19 cellular contexts compared by ENCODE assay signal in genomic region chr20:56839791-56840190, GRCh38.
A peak's percentile ranks its signal among the peaks of the same experiment; 100 is the strongest.
DNase-seq lines count a peak whose midpoint lies in the region; TF ChIP-seq lines count a peak whose summit lies in the region.
"Had no signal": no experiment of that assay in that cellular context is flagged by ENCODE, and none has a peak within 500 bp of the region (broad histone marks: within the 10 kb centered on the region; RNA-seq: fewer than 3 reads in every experiment).

No MANE protein-coding gene starts in this region.

- TF ChIP-seq CTCF in AG09309 (IDR thresholded peaks at IDR 0.05; ENCODE audit: control insufficient read depth, insufficient read depth, low read depth, low read length, missing control alignments) (no peak), HEK293 (tag by site-specific recombination; IDR thresholded peaks at IDR 0.05) (no peak), right atrium auricular region (IDR thresholded peaks at IDR 0.05) (no peak)

- peak; percentile 13 for DNase-seq in AG09309 (ENCODE audit: low read depth)
- DNase-seq in fibroblast of peridontal ligament (ENCODE audit: extremely low read depth) = peak; percentile 56
- no peak for DNase-seq in hepatic stellate cell (ENCODE audit: low spot score)
- DNase-seq in erythroblast (lab: John Stamatoyannopoulos, UW) = no peak
- no peak for DNase-seq in right atrium auricular region (ENCODE audit: low spot score)
- DNase-seq: C1 segment of cervical spinal cord; CD8-positive, alpha-beta memory T cell; GDM1; NCI-H1417 treated with DMSO at 0.1 percent for 48 hours; NCI-H187 treated with DMSO at 0.1 percent for 48 hours; NCI-H226; NCI-H524; NCI-H82; OCI-M1; SHP77 treated with DMSO at 0.1 percent for 48 hours; SK-N-SH had no signal

- CTCF ChIA-PET in HEK293 (lab: Yijun Ruan, JAX) = no interaction called here

- H3K9ac ChIP-seq in rectal smooth muscle tissue (ENCODE audit: low read length) = no peak overlapping the region
- H3K9ac ChIP-seq: KMS-11, SK-N-SH had no signal

- H3K9me3 ChIP-seq in HEK293 (ENCODE audit: control insufficient read depth, insufficient read depth, low read depth, low read length) (no peaks in the 10 kb centered on the region), right atrium auricular region (no peaks in the 10 kb centered on the region)
- H3K9me3 ChIP-seq: SK-N-SH had no signal

- POLR2A ChIA-PET in HEK293 (lab: Yijun Ruan, JAX) = no interaction called here

- H3K27ac ChIP-seq in HEK293 (ENCODE audit: extremely low read depth, low read depth, low read length) (no peak overlapping the region), rectal smooth muscle tissue (ENCODE audit: low read depth, low read length) (peak overlapping the region; percentile 60), right atrium auricular region (no peak overlapping the region)
- H3K27ac ChIP-seq: KMS-11 had no signal

- no peaks in the 10 kb centered on the region for H3K4me1 ChIP-seq in HEK293 (ENCODE audit: control insufficient read depth, insufficient read depth, low read length)
- peaks cover 26% of the 10 kb centered on the region for H3K4me1 ChIP-seq in rectal smooth muscle tissue (ENCODE audit: control insufficient read depth, insufficient read depth, low read length)
- H3K4me1 ChIP-seq in right atrium auricular region = no peaks in the 10 kb centered on the region

- no peak for TF ChIP-seq POLR2A in erythroblast (IDR thresholded peaks at IDR 0.05; ENCODE audit: low read length)

- H3K36me3 ChIP-seq in HEK293 (ENCODE audit: control insufficient read depth in 2 of 2, insufficient read depth in 1 of 2, low read length in 2 of 2) (no peaks in the 10 kb centered on the region), rectal smooth muscle tissue (ENCODE audit: control insufficient read depth, insufficient read depth, low read length) (no peaks in the 10 kb centered on the region), right atrium auricular region (no peaks in the 10 kb centered on the region)

- H3K27me3 ChIP-seq in rectal smooth muscle tissue (ENCODE audit: control insufficient read depth, insufficient read depth, low read length) = no peaks in the 10 kb centered on the region
- H3K27me3 ChIP-seq in right atrium auricular region = no peaks in the 10 kb centered on the region

- H3K4me3 ChIP-seq in AG09309 (ENCODE audit: control insufficient read depth, low read depth, low read length) (no peak overlapping the region), HEK293 (ENCODE audit: low read depth, low read length) (no peak overlapping the region), rectal smooth muscle tissue (ENCODE audit: low read length) (no peak overlapping the region), right atrium auricular region (no peak overlapping the region)

TF ChIP-seq in HEK293, 187 proteins besides CTCF, POLR2A, EP300 and RAD21:
- TF ChIP-seq ZSCAN18 (tag by site-specific recombination; IDR thresholded peaks at IDR 0.05) = no peak
- no peak for TF ChIP-seq SETDB1 (IDR thresholded peaks at IDR 0.05; ENCODE audit: insufficient read length, low read length)
- no peak for TF ChIP-seq ZNF707 (tag by site-specific recombination; IDR thresholded peaks at IDR 0.05)
- 0 out of 2 replicates have a peak, but pooled peaks have one; percentile 10 for TF ChIP-seq GLIS1 (tag by site-specific recombination; IDR thresholded peaks at IDR 0.05)
- TF ChIP-seq ZNF394 (tag by site-specific recombination; IDR thresholded peaks at IDR 0.05; ENCODE audit: borderline replicate concordance) = no peak
- no peak for TF ChIP-seq ZNF302 (tag by site-specific recombination; IDR thresholded peaks at IDR 0.05; ENCODE audit: low read depth)
- no peak for TF ChIP-seq ZNF785 (tag by site-specific recombination; IDR thresholded peaks at IDR 0.05)
- TF ChIP-seq ZSCAN30 (tag by site-specific recombination; IDR thresholded peaks at IDR 0.05) = no peak

Comparison
In these comparisons a context has a peak if more than half of its experiments do, and no peak if none do; other contexts are left out.
1. DNase-seq: peak in AG09309 (single experiment) and fibroblast of peridontal ligament (single experiment); none in hepatic stellate cell (single experiment), erythroblast (0 of 2) and right atrium auricular region (single experiment).